ENCODE assay signal across 18 cellular contexts in genomic region chr18:46574000-46574739, GRCh38.
DNase-seq lines count a peak whose midpoint lies in the region; ATAC-seq lines count a peak whose summit lies in the region.
"Had no signal": no experiment of that assay in that cellular context is flagged by ENCODE, and none has a peak within 500 bp of the region (broad histone marks: within the 10 kb centered on the region; RNA-seq: fewer than 3 reads in every experiment).

No MANE protein-coding gene starts in this region.

- no peak overlapping the region for H3K9ac ChIP-seq in BLaER1
- H3K9ac ChIP-seq: GM23248 had no signal

- peaks cover 19% of the 10 kb centered on the region for H3K4me1 ChIP-seq in BLaER1
- H3K4me1 ChIP-seq: upper lobe of left lung had no signal

- ATAC-seq in GM19023 (IDR thresholded peaks at IDR 0.05; ENCODE audit: unreplicated experiment), result peak; percentile 52
- ATAC-seq in HG02623 (IDR thresholded peaks at IDR 0.05; ENCODE audit: unreplicated experiment), result peak; percentile 42
- ATAC-seq in HG03442 (IDR thresholded peaks at IDR 0.05; ENCODE audit: unreplicated experiment), result peak; percentile 72
- ATAC-seq: activated CD8-positive, alpha-beta T cell treated with anti-CD3 and anti-CD28 coated beads for 36 hours had no signal

- no peak overlapping the region for H3K27ac ChIP-seq in BLaER1
- H3K27ac ChIP-seq: GM23248, upper lobe of left lung had no signal

- no peak overlapping the region for H3K4me3 ChIP-seq in BLaER1
- H3K4me3 ChIP-seq: GM23248, upper lobe of left lung had no signal

- no peaks in the 10 kb centered on the region for H3K36me3 ChIP-seq in BLaER1
- H3K36me3 ChIP-seq: upper lobe of left lung had no signal

- DNase-seq in CD1c-positive myeloid dendritic cell (ENCODE audit: extremely low spot score) (no peak), cerebellar nuclear complex (lab: John Stamatoyannopoulos, UW) (no peak), NCI-H446 treated with DMSO at 0.1 percent for 48 hours (lab: John Stamatoyannopoulos, UW) (no peak), islet precursor cell (no peak)
- DNase-seq: activated CD8-positive, alpha-beta T cell treated with anti-CD3 and anti-CD28 coated beads for 36 hours; CD4-positive, alpha-beta T cell; DND-41; effector memory CD4-positive, alpha-beta T cell; GM23248; mesenchymal stem cell; NCI-H2081 treated with DMSO at 0.1 percent for 48 hours; NCI-H748 treated with DMSO at 0.1 percent for 48 hours; stimulated activated naive CD4-positive, alpha-beta T cell; upper lobe of left lung had no signal

- H3K9me3 ChIP-seq in BLaER1, result no peaks in the 10 kb centered on the region
- H3K9me3 ChIP-seq: upper lobe of left lung had no signal

- H3K4me2 ChIP-seq in BLaER1, result peak overlapping the region; percentile 57

- H4K20me1 ChIP-seq in BLaER1, result no peaks in the 10 kb centered on the region

- H3K27me3 ChIP-seq in BLaER1, result no peaks in the 10 kb centered on the region
- H3K27me3 ChIP-seq: upper lobe of left lung had no signal
